9 cellular contexts compared by ENCODE assay signal in the genomic region with DNA sequence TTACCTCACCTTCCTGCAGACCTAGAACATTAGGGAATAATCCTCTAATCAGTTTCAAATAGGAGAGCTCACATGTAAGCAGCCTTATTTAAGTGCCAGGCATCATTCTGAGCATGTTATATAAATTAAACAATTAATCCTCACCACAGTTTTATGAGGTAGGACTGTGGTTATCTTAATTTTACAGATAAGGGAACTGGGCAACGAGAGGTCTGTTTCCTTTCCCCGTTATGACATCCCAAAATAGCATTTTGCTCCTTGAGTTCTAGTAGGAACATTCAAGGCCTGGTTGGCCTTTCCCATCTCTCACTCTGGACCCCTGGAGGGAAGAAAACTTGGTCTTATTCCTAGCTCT. TPM values are rescaled to one million over a fixed set of nuclear protein-coding genes. Genes with fewer than 3 reads are reported as not detected.
A peak's percentile ranks its signal among the peaks of the same experiment; 100 is the strongest.
DNase-seq lines count a peak whose midpoint lies in the region; ATAC-seq, FAIRE-seq and TF ChIP-seq lines count a peak whose summit lies in the region.
"Had no signal": no experiment of that assay in that cellular context is flagged by ENCODE, and none has a peak within 500 bp of the region (broad histone marks: within the 10 kb centered on the region; RNA-seq: fewer than 3 reads in every experiment).

No MANE protein-coding gene starts in this region.

- SMC1A ChIA-PET in GM12878 (lab: Charles Lee; ENCODE audit: uncharacterized antibody, unreplicated experiment): interaction anchor here (0.9 to 2.9 kb wide), 8 partner anchors 9 to 456 kb away, joined by 3 to 11 read pairs (median 6); a partner anchor contains a TSS

- no peak for TF ChIP-seq EP300 in GM12878 (IDR thresholded peaks at IDR 0.05; ENCODE audit: borderline replicate concordance in 1 of 2, control insufficient read depth in 1 of 2, low read depth in 2 of 2, low read length in 2 of 2)

- H3K9ac ChIP-seq in GM12878 (ENCODE audit: control insufficient read depth, insufficient read depth, low read length): no peak overlapping the region

- no peaks in the 10 kb centered on the region for H3K27me3 ChIP-seq in GM12878 (replicated peaks in 1 of 2; ENCODE audit: control insufficient read depth in 2 of 2, insufficient read depth in 2 of 2, low read length in 1 of 2)
- no peaks in the 10 kb centered on the region for H3K27me3 ChIP-seq in naive thymus-derived CD4-positive, alpha-beta T cell (ENCODE audit: control insufficient read depth in 2 of 2, insufficient read depth in 2 of 2, low read length in 2 of 2)

- ATAC-seq in GM12878 (peak; percentile 8), GM18861 (IDR thresholded peaks at IDR 0.05; ENCODE audit: unreplicated experiment) (no peak)
- no peak for ATAC-seq in naive thymus-derived CD4-positive, alpha-beta T cell

- peak overlapping the region; percentile 13; the same call in 1 of the 2 replicates for H3K4me3 ChIP-seq in GM12878
- H3K4me3 ChIP-seq in naive thymus-derived CD4-positive, alpha-beta T cell (ENCODE audit: low read length): peak overlapping the region; percentile 49

- WGBS in GM12878 (ENCODE audit: insufficient coverage, insufficient replicate concordance, low lambda C conversion rate, missing lambda C conversion rate): 72% methylated on average over 2 of the region's 2 CpGs

- BruUV-seq in GM12878 (replicated peaks; lab: Mats Ljungman, UMichigan): no TSS peak

- intact Hi-C loops in CD14-positive monocyte (cut with micrococcal nuclease) (loop anchor here in 1 of 2 donors (5.0 to 10.0 kb wide), 2 partner anchors 62 to 125 kb away; a partner anchor contains a TSS), GM12878 (cut with micrococcal nuclease; ENCODE audit: unreplicated experiment) (no loop called here)
- intact Hi-C loops in naive thymus-derived CD4-positive, alpha-beta T cell (cut with micrococcal nuclease): loop anchor here (5.0 kb wide), 2 partner anchors 65 to 475 kb away; a partner anchor contains a TSS

- TF ChIP-seq RAD21 in GM12878 (IDR thresholded peaks at IDR 0.05; ENCODE audit: insufficient read depth, low read depth, low read length): no peak

- peak overlapping the region; percentile 34 to 62 for H3K4me3 Mint-ChIP-seq in CD14-positive monocyte
- peak overlapping the region; percentile 66 to 82 (median 72) for H3K4me3 Mint-ChIP-seq in naive thymus-derived CD4-positive, alpha-beta T cell
- H3K4me3 Mint-ChIP-seq: neural crest cell had no signal

- H2AFZ ChIP-seq in GM12878 (ENCODE audit: control insufficient read depth, low read depth, low read length): peak overlapping the region; percentile 93

- peak overlapping the region; percentile 84 for H3K4me2 ChIP-seq in GM12878 (ENCODE audit: control insufficient read depth, insufficient read depth)

- no peaks in the 10 kb centered on the region for H3K36me3 ChIP-seq in GM12878 (ENCODE audit: control insufficient read depth in 2 of 2, insufficient read depth in 2 of 2, low read length in 1 of 2)
- H3K36me3 ChIP-seq in naive thymus-derived CD4-positive, alpha-beta T cell (ENCODE audit: control insufficient read depth in 2 of 3, insufficient read depth in 3 of 3, low read length in 3 of 3): no peaks in the 10 kb centered on the region

- CTCF ChIA-PET in GM12878 (lab: Yijun Ruan, JAX): interaction anchor here (1.2 to 2.2 kb wide), 8 partner anchors 9 to 472 kb away, joined by 3 to 12 read pairs (median 5); no protein-coding TSS in a partner anchor
- CTCF ChIA-PET in naive thymus-derived CD4-positive, alpha-beta T cell (lab: Charles Lee): interaction anchor here (1.1 to 2.6 kb wide), 2 partner anchors 12 to 14 kb away, joined by 3 to 10 read pairs; no protein-coding TSS in a partner anchor

- RAD21 ChIA-PET in GM12878 (lab: Charles Lee; ENCODE audit: unreplicated experiment): interaction anchor here (0.8 to 1.8 kb wide), 7 partner anchors 9 to 1170 kb away, joined by 3 to 5 read pairs (median 4); no protein-coding TSS in a partner anchor

- H3K4me1 Mint-ChIP-seq in CD14-positive monocyte: peaks cover 31% of the 10 kb centered on the region
- H3K4me1 Mint-ChIP-seq in naive thymus-derived CD4-positive, alpha-beta T cell: peaks cover 22 to 39% (median 33%) of the 10 kb centered on the region in 7 donors
- H3K4me1 Mint-ChIP-seq: neural crest cell had no signal

- H3K27ac ChIP-seq in GM12878 (ENCODE audit: control insufficient read depth, insufficient read depth): no peak overlapping the region; the same call in 1 of the 2 replicates
- H3K27ac ChIP-seq in naive thymus-derived CD4-positive, alpha-beta T cell (ENCODE audit: low read depth, low read length): peak overlapping the region; percentile 8

- FAIRE-seq in H54 (lab: Jason Lieb, UNC) (peak; percentile 11), GM12878 (lab: Jason Lieb, UNC) (no peak)

- TF ChIP-seq CTCF in CD14-positive monocyte (IDR thresholded peaks at IDR 0.05) (no peak), GM12878 (IDR thresholded peaks at IDR 0.05 in 2 of 3, conservative IDR thresholded peaks at IDR 0.05 in 1 of 3; ENCODE audit: control insufficient read depth in 2 of 3, extremely low read depth in 1 of 3, insufficient read depth in 1 of 3, low read depth in 3 of 3, low read length in 3 of 3) (no peak)

- TF ChIP-seq POLR2A in H54 (IDR thresholded peaks at IDR 0.05; ENCODE audit: low read depth, low read length) (no peak), GM12878 (IDR thresholded peaks at IDR 0.05; ENCODE audit: low read depth, low read length) (no peak)

- H3K9me3 Mint-ChIP-seq in CD14-positive monocyte: no peaks in the 10 kb centered on the region
- H3K9me3 Mint-ChIP-seq in naive thymus-derived CD4-positive, alpha-beta T cell: peaks cover 0 to 9% (median 0%) of the 10 kb centered on the region in 11 donors
- H3K9me3 Mint-ChIP-seq: neural crest cell had no signal

- no peaks in the 10 kb centered on the region for H3K36me3 Mint-ChIP-seq in CD14-positive monocyte
- peaks cover 0 to 2% (median 0%) of the 10 kb centered on the region in 5 donors for H3K36me3 Mint-ChIP-seq in naive thymus-derived CD4-positive, alpha-beta T cell

- in situ Hi-C loops in GM12878 (cut with MboI): no loop called here

- no peaks in the 10 kb centered on the region; the same call in 2 of the 3 replicates for H3K9me3 ChIP-seq in GM12878 (replicated peaks; ENCODE audit: control insufficient read depth, insufficient read depth, low read length)
- H3K9me3 ChIP-seq in naive thymus-derived CD4-positive, alpha-beta T cell (ENCODE audit: control insufficient read depth in 2 of 3, low read length in 3 of 3): no peaks in the 10 kb centered on the region

- POLR2A ChIA-PET in GM12878 (lab: Charles Lee): interaction anchor here (1.0 kb wide), 1 partner anchor 100 kb away, joined by 3 read pairs; no protein-coding TSS in a partner anchor
- POLR2A ChIA-PET in naive thymus-derived CD4-positive, alpha-beta T cell (lab: Charles Lee): interaction anchor here (1.1 kb wide), 1 partner anchor 67 kb away, joined by 4 read pairs; no protein-coding TSS in a partner anchor

- no peaks in the 10 kb centered on the region for H4K20me1 ChIP-seq in GM12878 (ENCODE audit: control insufficient read depth, insufficient read depth)

- H3K27ac Mint-ChIP-seq in CD14-positive monocyte: peak overlapping the region in 5 of 7 donors; percentile 68 to 86 (median 81)
- H3K27ac Mint-ChIP-seq in naive thymus-derived CD4-positive, alpha-beta T cell: peak overlapping the region; percentile 46 to 92 (median 83)

- peaks cover 6% of the 10 kb centered on the region for H3K4me1 ChIP-seq in GM12878 (ENCODE audit: control insufficient read depth, insufficient read depth, low read length)
- peaks cover 15 to 17% of the 10 kb centered on the region in 2 donors for H3K4me1 ChIP-seq in naive thymus-derived CD4-positive, alpha-beta T cell (ENCODE audit: control insufficient read depth in 2 of 2, insufficient read depth in 2 of 2, low read length in 2 of 2)

- DNase-seq in CD14-positive monocyte (ENCODE audit: low spot score) (no peak), H54 (ENCODE audit: insufficient read length, low spot score) (no peak), GM12878 (ENCODE audit: low read depth, low spot score) (no peak), HK-2 (ENCODE audit: unreplicated experiment) (no peak), NCI-H524 treated with DMSO at 0.1 percent for 48 hours (lab: John Stamatoyannopoulos, UW) (no peak)
- no peak for DNase-seq in naive thymus-derived CD4-positive, alpha-beta T cell
- DNase-seq in stimulated activated CD4-positive, alpha-beta T cell treated with anti-CD3 and anti-CD28 coated beads, Interleukin-12 subunit alpha, Interleukin-12 subunit beta, amount 100 ng/mL, for 4 hours: no peak

- no peaks in the 10 kb centered on the region for H3K79me2 ChIP-seq in GM12878 (ENCODE audit: control insufficient read depth, insufficient read depth, low read length)

- no peaks in the 10 kb centered on the region for H3K27me3 Mint-ChIP-seq in CD14-positive monocyte (ENCODE audit: low read depth in 3 of 3)
- no peaks in the 10 kb centered on the region for H3K27me3 Mint-ChIP-seq in naive thymus-derived CD4-positive, alpha-beta T cell

RNA-seq across cellular contexts. Expression of a gene that starts 19.1 kb away (rescaled TPM):
- not detected for polyA plus RNA-seq in CD14-positive monocyte
- total RNA-seq in GM12878 (2013; cell fraction: nucleolus; rRNA removed): 0.69 TPM in 1 of 2 replicates, not detected in the other
- total RNA-seq in GM12878 (2014; rRNA removed): not detected in 2 replicates
- 0.18 TPM in 1 of 2 replicates, not detected in the other for total RNA-seq in GM12878 (2014; rRNA removed; fragmentation: Illumina TruSeq; extraction: Trizol)
- total RNA-seq in GM12878 (2021): not detected in 2 replicates
- not detected for polyA plus RNA-seq in GM12878 (2011; ENCODE audit: low read depth)
- not detected in 2 replicates for polyA plus RNA-seq in GM12878 (2011; rRNA removed)
- polyA plus RNA-seq in GM12878 (2011; cell fraction: cytosol; rRNA removed): 0.15 TPM in 1 of 2 replicates, not detected in the other
- polyA plus RNA-seq in GM12878 (2011; cell fraction: nucleus; rRNA removed): 0.19 TPM in 1 of 2 replicates, not detected in the other
- not detected in 2 replicates for polyA plus RNA-seq in GM12878 (2012)
- polyA plus RNA-seq in GM12878 (2014; fragmentation: Illumina TruSeq; extraction: Trizol): not detected in 2 replicates
- not detected for polyA plus RNA-seq in GM12878 (2014; fragmentation: Nextera tagmentation; extraction: Ambion mirVana)
- not detected in 2 replicates for polyA plus RNA-seq in GM12878 (2014; rRNA removed)
- not detected for polyA plus RNA-seq in GM12878 (2016; fragmentation: Nextera tagmentation; extraction: Ambion mirVana)
- not detected in 2 replicates for polyA minus RNA-seq in GM12878 (2011; rRNA and poly(A)+ RNA removed)
- polyA minus RNA-seq in GM12878 (2011; cell fraction: cytosol; rRNA and poly(A)+ RNA removed): not detected in 2 replicates
- not detected in 2 replicates for polyA minus RNA-seq in GM12878 (2011; cell fraction: nucleus; rRNA and poly(A)+ RNA removed)
- total RNA-seq in naive thymus-derived CD4-positive, alpha-beta T cell: not detected
- polyA plus RNA-seq in naive thymus-derived CD4-positive, alpha-beta T cell: not detected
- total RNA-seq: neural crest cell had no signal

RNA-seq across cellular contexts. Expression of a gene that starts 44.8 kb away (rescaled TPM):
- not detected for polyA plus RNA-seq in CD14-positive monocyte
- not detected in 2 replicates for total RNA-seq in GM12878 (2013; cell fraction: nucleolus; rRNA removed)
- not detected in 2 replicates for total RNA-seq in GM12878 (2014; rRNA removed)
- total RNA-seq in GM12878 (2014; rRNA removed; fragmentation: Illumina TruSeq; extraction: Trizol): not detected in 2 replicates
- total RNA-seq in GM12878 (2021): not detected in 2 replicates
- polyA plus RNA-seq in GM12878 (2011; ENCODE audit: low read depth): not detected
- polyA plus RNA-seq in GM12878 (2011; rRNA removed): not detected in 2 replicates
- not detected in 2 replicates for polyA plus RNA-seq in GM12878 (2011; cell fraction: cytosol; rRNA removed)
- polyA plus RNA-seq in GM12878 (2011; cell fraction: nucleus; rRNA removed): not detected in 2 replicates
- polyA plus RNA-seq in GM12878 (2012): not detected in 2 replicates
- polyA plus RNA-seq in GM12878 (2014; fragmentation: Illumina TruSeq; extraction: Trizol): not detected in 2 replicates
- under 1 TPM in 1 of 2 experiments, not detected in 1; 0.09 TPM for polyA plus RNA-seq in GM12878 (2014; fragmentation: Nextera tagmentation; extraction: Ambion mirVana)
- polyA plus RNA-seq in GM12878 (2014; rRNA removed): not detected in 2 replicates
- polyA plus RNA-seq in GM12878 (2016; fragmentation: Nextera tagmentation; extraction: Ambion mirVana): under 1 TPM; 0.06 to 0.11 TPM
- not detected in 2 replicates for polyA minus RNA-seq in GM12878 (2011; rRNA and poly(A)+ RNA removed)
- polyA minus RNA-seq in GM12878 (2011; cell fraction: cytosol; rRNA and poly(A)+ RNA removed): not detected in 2 replicates
- not detected in 2 replicates for polyA minus RNA-seq in GM12878 (2011; cell fraction: nucleus; rRNA and poly(A)+ RNA removed)
- total RNA-seq in naive thymus-derived CD4-positive, alpha-beta T cell: not detected
- not detected for polyA plus RNA-seq in naive thymus-derived CD4-positive, alpha-beta T cell
- total RNA-seq: neural crest cell had no signal
